ENCODE assay signal across 12 cellular contexts in the genomic region with DNA sequence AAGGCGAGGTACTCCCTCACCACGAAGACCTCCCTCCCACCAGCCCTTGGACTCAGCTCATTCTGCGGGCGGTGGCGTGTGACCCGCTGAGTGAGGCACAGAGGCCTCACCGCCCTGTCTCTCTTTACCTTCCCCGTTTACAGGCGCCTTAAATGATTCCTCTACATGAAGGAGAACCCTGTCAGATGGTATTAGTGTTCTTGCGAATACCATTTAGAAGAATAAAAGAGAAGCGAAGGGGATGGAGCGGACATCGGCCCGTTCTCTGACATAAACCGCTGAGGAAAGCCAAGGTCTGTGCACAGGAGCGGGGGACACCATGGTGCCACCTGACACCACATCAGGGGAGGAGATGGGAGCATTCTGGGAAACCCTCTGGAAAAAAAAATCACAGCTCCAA.
A peak's percentile ranks its signal among the peaks of the same experiment; 100 is the strongest.
DNase-seq lines count a peak whose midpoint lies in the region; ATAC-seq and TF ChIP-seq lines count a peak whose summit lies in the region.
"Had no signal": no experiment of that assay in that cellular context is flagged by ENCODE, and none has a peak within 500 bp of the region (broad histone marks: within the 10 kb centered on the region; RNA-seq: fewer than 3 reads in every experiment).

No MANE protein-coding gene starts in this region.

- H3K27me3 Mint-ChIP-seq in activated naive CD8-positive, alpha-beta T cell = no peaks in the 10 kb centered on the region
- H3K27me3 Mint-ChIP-seq in activated naive CD8-positive, alpha-beta T cell treated with anti-CD3 and anti-CD28 coated beads, Interleukin-2, amount 50 U/mL, for 24 hours = no peaks in the 10 kb centered on the region
- H3K27me3 Mint-ChIP-seq: activated naive CD4-positive, alpha-beta T cell treated with anti-CD3 and anti-CD28 coated beads, Interleukin-2, amount 10 ng/mL, durations not matched to agents 7 days and 5 days had no signal

- H3K36me3 ChIP-seq in neutrophil (no peaks in the 10 kb centered on the region), tibial artery (no peaks in the 10 kb centered on the region)

- H3K4me1 ChIP-seq in neutrophil (ENCODE audit: control insufficient read depth in 1 of 2, insufficient read depth in 1 of 2, low read depth in 1 of 2, low read length in 1 of 2) (peaks cover 85 to 89% of the 10 kb centered on the region in 2 experiments), tibial artery (peaks cover 0 to 62% (median 46%) of the 10 kb centered on the region in 4 donors)

- intact Hi-C loops in tibial artery (cut with DNase I; ENCODE audit: low total_unique reads) = no loop called here

- no peaks in the 10 kb centered on the region for H3K9me3 ChIP-seq in neutrophil
- H3K9me3 ChIP-seq in tibial artery = no peaks in the 10 kb centered on the region

- H3K4me3 Mint-ChIP-seq in activated naive CD8-positive, alpha-beta T cell = no peak overlapping the region
- no peak overlapping the region for H3K4me3 Mint-ChIP-seq in activated naive CD8-positive, alpha-beta T cell treated with anti-CD3 and anti-CD28 coated beads, Interleukin-2, amount 50 U/mL, for 24 hours
- H3K4me3 Mint-ChIP-seq: activated naive CD4-positive, alpha-beta T cell treated with anti-CD3 and anti-CD28 coated beads, Interleukin-2, amount 10 ng/mL, durations not matched to agents 7 days and 5 days; stimulated activated effector memory CD8-positive, alpha-beta T cell treated with anti-CD3 and anti-CD28 coated beads, Interleukin-12 subunit alpha, Interleukin-12 subunit beta, amount 100 ng/mL, for 72 hours had no signal

- no peak for ATAC-seq in activated naive CD8-positive, alpha-beta T cell treated with anti-CD3 and anti-CD28 coated beads, Interleukin-2, amount 50 U/mL, for 24 hours
- ATAC-seq in HG03354 (IDR thresholded peaks at IDR 0.05; ENCODE audit: poor library complexity, severe bottlenecking, unreplicated experiment) = no peak
- ATAC-seq: stimulated activated effector memory CD8-positive, alpha-beta T cell treated with anti-CD3 and anti-CD28 coated beads, Interleukin-12 subunit alpha, Interleukin-12 subunit beta, amount 100 ng/mL, for 72 hours had no signal

- H3K9me3 Mint-ChIP-seq in activated naive CD8-positive, alpha-beta T cell (ENCODE audit: low read depth) = no peaks in the 10 kb centered on the region
- H3K9me3 Mint-ChIP-seq in activated naive CD8-positive, alpha-beta T cell treated with anti-CD3 and anti-CD28 coated beads, Interleukin-2, amount 50 U/mL, for 24 hours = no peaks in the 10 kb centered on the region
- H3K9me3 Mint-ChIP-seq: stimulated activated effector memory CD8-positive, alpha-beta T cell treated with anti-CD3 and anti-CD28 coated beads, Interleukin-12 subunit alpha, Interleukin-12 subunit beta, amount 100 ng/mL, for 72 hours had no signal

- H3K27me3 ChIP-seq in neutrophil (no peaks in the 10 kb centered on the region), tibial artery (no peaks in the 10 kb centered on the region)

- DNase-seq in activated naive CD8-positive, alpha-beta T cell treated with anti-CD3 and anti-CD28 coated beads, Interleukin-2, amount 50 U/mL, for 24 hours = no peak
- DNase-seq in coronary artery (ENCODE audit: low spot score) (peak; percentile 69), tibial artery (peak in 1 of 2 donors; percentile 64), GM10266 (ENCODE audit: extremely low spot score) (no peak)
- no peak for DNase-seq in stimulated activated CD4-positive, alpha-beta T cell treated with anti-CD3 and anti-CD28 coated beads, Interleukin-4, amount 100 ng/mL, for 24 hours
- DNase-seq: activated CD4-positive, alpha-beta T cell treated with anti-CD3 and anti-CD28 coated beads for 1 hour; activated naive CD4-positive, alpha-beta T cell treated with anti-CD3 and anti-CD28 coated beads, Interleukin-2, amount 10 ng/mL, durations not matched to agents 7 days and 5 days; NCI-H1105 had no signal

- H3K4me3 ChIP-seq in coronary artery = no peak overlapping the region
- peak overlapping the region; percentile 34 to 54 for H3K4me3 ChIP-seq in neutrophil (ENCODE audit: low read depth in 1 of 2, low read length in 1 of 2)
- peak overlapping the region in 1 of 2 donors; percentile 49 for H3K4me3 ChIP-seq in tibial artery

- peaks cover 76% of the 10 kb centered on the region for H3K4me1 Mint-ChIP-seq in activated naive CD8-positive, alpha-beta T cell (ENCODE audit: low read depth)
- peaks cover 80% of the 10 kb centered on the region for H3K4me1 Mint-ChIP-seq in activated naive CD8-positive, alpha-beta T cell treated with anti-CD3 and anti-CD28 coated beads, Interleukin-2, amount 50 U/mL, for 24 hours

- peak overlapping the region; percentile 46 for H3K27ac Mint-ChIP-seq in activated naive CD8-positive, alpha-beta T cell
- H3K27ac Mint-ChIP-seq in activated naive CD8-positive, alpha-beta T cell treated with anti-CD3 and anti-CD28 coated beads, Interleukin-2, amount 50 U/mL, for 24 hours = no peak overlapping the region
- H3K27ac Mint-ChIP-seq: activated naive CD4-positive, alpha-beta T cell treated with anti-CD3 and anti-CD28 coated beads, Interleukin-2, amount 10 ng/mL, durations not matched to agents 7 days and 5 days had no signal

- H3K27ac ChIP-seq in coronary artery (peak overlapping the region; percentile 93 to 96), neutrophil (peak overlapping the region; percentile 80), tibial artery (peak overlapping the region; percentile 81 to 89)

- TF ChIP-seq CTCF in coronary artery (IDR thresholded peaks at IDR 0.05) = no peak
- no peak for TF ChIP-seq CTCF in neutrophil (IDR thresholded peaks at IDR 0.05)
- TF ChIP-seq CTCF in tibial artery (IDR thresholded peaks at IDR 0.05) = no peak
- TF ChIP-seq CTCF in GM10266 (IDR thresholded peaks at IDR 0.05; ENCODE audit: control insufficient read depth, insufficient read depth, low read depth, missing control alignments) = no peak

- H3K36me3 Mint-ChIP-seq in activated naive CD8-positive, alpha-beta T cell = no peaks in the 10 kb centered on the region
- H3K36me3 Mint-ChIP-seq in activated naive CD8-positive, alpha-beta T cell treated with anti-CD3 and anti-CD28 coated beads, Interleukin-2, amount 50 U/mL, for 24 hours (ENCODE audit: low read depth) = peaks cover 2% of the 10 kb centered on the region
- H3K36me3 Mint-ChIP-seq: stimulated activated effector memory CD8-positive, alpha-beta T cell treated with anti-CD3 and anti-CD28 coated beads, Interleukin-12 subunit alpha, Interleukin-12 subunit beta, amount 100 ng/mL, for 72 hours had no signal
